In genomic region chr17:50372708-50373556, GRCh38 we compare ENCODE assay signal across 1 cellular context.
TF ChIP-seq lines count a peak whose summit lies in the region.

Gene EME1, plus strand, starts transcription at chr17:50373229. Its CDS starts 1,980 bp downstream, at chr17:50375209.
Gene MRPL27, minus strand, starts transcription at chr17:50373184. Its CDS starts 14 bp downstream, at chr17:50373170.

TF ChIP-seq in HepG2, 621 proteins besides CTCF, POLR2A, EP300 and RAD21 (continued from another document and continues in another):
- no peak; the same call in 1 of the 2 replicates for TF ChIP-seq ZBTB43 (CRISPR knock-in tag; conservative IDR thresholded peaks at IDR 0.05)
- peak; percentile 86 for TF ChIP-seq MNT (IDR thresholded peaks at IDR 0.05)
- TF ChIP-seq ZNF557 (CRISPR knock-in tag; IDR thresholded peaks at IDR 0.05), result peak; percentile 87; the same call in 1 of the 2 replicates
- TF ChIP-seq MAFF (IDR thresholded peaks at IDR 0.05; ENCODE audit: low read depth, low read length), result peak; percentile 8; the same call in 1 of the 2 replicates
- TF ChIP-seq MAFK (conservative IDR thresholded peaks at IDR 0.05 in 1 of 2, IDR thresholded peaks at IDR 0.05 in 1 of 2; ENCODE audit: low read length in 2 of 2), result no peak
- peak; percentile 92 for TF ChIP-seq BRF2 (CRISPR knock-in tag; IDR thresholded peaks at IDR 0.05)
- TF ChIP-seq EED (CRISPR knock-in tag; IDR thresholded peaks at IDR 0.05), result peak; percentile 65
- TF ChIP-seq BRCA1 (CRISPR knock-in tag; IDR thresholded peaks at IDR 0.05), result 0 out of 2 replicates have a peak, but pooled peaks have one; percentile 55
- TF ChIP-seq AKNA (CRISPR knock-in tag; IDR thresholded peaks at IDR 0.05; ENCODE audit: borderline replicate concordance), result no peak
- peak; percentile 63 for TF ChIP-seq ZNF143 (CRISPR knock-in tag; IDR thresholded peaks at IDR 0.05)
- TF ChIP-seq YEATS4 (CRISPR knock-in tag; IDR thresholded peaks at IDR 0.05; ENCODE audit: borderline replicate concordance), result peak; percentile 98
- peak; percentile 92 for TF ChIP-seq ZNF230 (CRISPR knock-in tag; IDR thresholded peaks at IDR 0.05)
- peak; percentile 100 for TF ChIP-seq GABPB1 (CRISPR knock-in tag; IDR thresholded peaks at IDR 0.05)
- no peak for TF ChIP-seq SCMH1 (CRISPR knock-in tag; IDR thresholded peaks at IDR 0.05; ENCODE audit: borderline replicate concordance)
- TF ChIP-seq KLF9 (CRISPR knock-in tag; IDR thresholded peaks at IDR 0.05; ENCODE audit: low read depth), result peak; percentile 74; the same call in 1 of the 2 replicates
- peak; percentile 56 for TF ChIP-seq ZNF318 (CRISPR knock-in tag; IDR thresholded peaks at IDR 0.05)
- peak; percentile 94 for TF ChIP-seq FOXK1 (CRISPR knock-in tag; IDR thresholded peaks at IDR 0.05; ENCODE audit: borderline replicate concordance, low read depth)
- no peak for TF ChIP-seq SKIL (CRISPR knock-in tag; IDR thresholded peaks at IDR 0.05; ENCODE audit: borderline replicate concordance)
- TF ChIP-seq ZNF878 (CRISPR knock-in tag; IDR thresholded peaks at IDR 0.05), result peak; percentile 98
- TF ChIP-seq MED1 (CRISPR knock-in tag; IDR thresholded peaks at IDR 0.05), result peak; percentile 65; the same call in 1 of the 2 replicates
- TF ChIP-seq RAD51 (IDR thresholded peaks at IDR 0.05; ENCODE audit: borderline replicate concordance), result peak; percentile 99
- peak; percentile 94 for TF ChIP-seq POGZ (CRISPR knock-in tag; IDR thresholded peaks at IDR 0.05)
- TF ChIP-seq KDM5B (CRISPR knock-in tag; IDR thresholded peaks at IDR 0.05; ENCODE audit: borderline replicate concordance), result peak; percentile 98
- peak; percentile 65; the same call in 1 of the 2 replicates for TF ChIP-seq SATB2 (CRISPR knock-in tag; IDR thresholded peaks at IDR 0.05)
- peak; percentile 76 for TF ChIP-seq ZBTB2 (CRISPR knock-in tag; IDR thresholded peaks at IDR 0.05; ENCODE audit: low read depth)
- TF ChIP-seq REL (CRISPR knock-in tag; conservative IDR thresholded peaks at IDR 0.05), result peak; percentile 73; the same call in 1 of the 2 replicates
- no peak for TF ChIP-seq ZSCAN20 (CRISPR knock-in tag; IDR thresholded peaks at IDR 0.05; ENCODE audit: borderline replicate concordance)
- no peak; the same call in 1 of the 2 replicates for TF ChIP-seq CREBL2 (CRISPR knock-in tag; IDR thresholded peaks at IDR 0.05; ENCODE audit: borderline replicate concordance)
- TF ChIP-seq PATZ1 (CRISPR knock-in tag; IDR thresholded peaks at IDR 0.05), result peak; percentile 47; the same call in 1 of the 2 replicates
- TF ChIP-seq ZBTB21 (CRISPR knock-in tag; IDR thresholded peaks at IDR 0.05), result peak; percentile 71; the same call in 1 of the 2 replicates
- TF ChIP-seq ZNF264 (CRISPR knock-in tag; IDR thresholded peaks at IDR 0.05), result 0 out of 2 replicates have a peak, but pooled peaks have one; percentile 65
